In the genomic region with DNA sequence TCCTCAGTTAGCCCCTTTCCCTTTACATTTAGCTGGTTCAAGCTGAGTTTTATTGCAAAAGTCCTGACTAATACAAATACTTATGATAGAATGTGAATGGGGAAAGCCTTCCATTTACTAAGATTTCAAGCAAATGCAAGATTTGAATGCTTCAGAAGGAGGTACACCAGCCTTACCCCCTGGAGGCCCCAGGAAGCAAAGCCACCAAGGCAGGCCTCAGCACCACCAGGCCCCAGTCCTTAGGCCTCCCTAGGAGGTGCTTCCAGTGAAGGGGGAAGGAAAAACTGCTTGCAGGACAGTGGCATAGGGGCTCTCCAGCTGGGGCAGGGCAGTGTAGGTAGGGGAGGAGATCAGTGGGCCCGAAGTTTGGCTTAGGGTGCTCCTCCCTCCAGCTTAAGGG, we compare ENCODE assay signal across 18 cellular contexts. TPM values are rescaled to one million over a fixed set of nuclear protein-coding genes. Genes with fewer than 3 reads are reported as not detected.
DNase-seq lines count a peak whose midpoint lies in the region; ATAC-seq, FAIRE-seq and TF ChIP-seq lines count a peak whose summit lies in the region.
"Had no signal": no experiment of that assay in that cellular context is flagged by ENCODE, and none has a peak within 500 bp of the region (broad histone marks: within the 10 kb centered on the region; RNA-seq: fewer than 3 reads in every experiment).

No MANE protein-coding gene starts in this region.

- no peaks in the 10 kb centered on the region for H3K9me1 ChIP-seq in keratinocyte (ENCODE audit: control insufficient read depth, extremely low read depth, insufficient read depth, low read length)

- DNase-seq in ACHN (peak; percentile 0), GM23338 (ENCODE audit: low spot score) (no peak), GM12878 (ENCODE audit: low read depth, low spot score) (no peak), keratinocyte (ENCODE audit: low read depth, low spot score) (no peak), GOT3 (lab: John Stamatoyannopoulos, UW) (no peak), NCI-H1930 (lab: John Stamatoyannopoulos, UW) (no peak)
- no peak for DNase-seq in stimulated activated naive B cell treated with anti-CD40 and anti-IgM and Interleukin-4, amounts not matched to agents 10 μg/mL and 1 μg/mL and 100 μg/mL, for 72 hours
- DNase-seq: activated naive CD4-positive, alpha-beta T cell treated with anti-CD3 and anti-CD28 coated beads, Interleukin-2, amount 50 U/mL, for 16 hours; aorta; caudate nucleus; dermis blood vessel endothelial cell; foreskin melanocyte; immature natural killer cell; NCI-H1105 treated with DMSO at 0.1 percent for 48 hours; NCI-H524 had no signal

- TF ChIP-seq EP300 in GM12878 (IDR thresholded peaks at IDR 0.05; ENCODE audit: borderline replicate concordance in 1 of 2, control insufficient read depth in 1 of 2, low read depth in 2 of 2, low read length in 2 of 2), result no peak

- dilution Hi-C loops in keratinocyte (cut with MboI; ENCODE audit: extremely low pct_ligation_motif_present, low sequenced_read_pairs), result no loop called here

- POLR2A ChIA-PET in GM12878 (lab: Charles Lee), result interaction anchor here (0.5 to 0.9 kb wide), 2 partner anchors 9 to 13 kb away, joined by 4 to 10 read pairs; no protein-coding TSS in a partner anchor

- in situ Hi-C loops in ACHN (cut with HindIII; ENCODE audit: low pct_ligation_motif_present, low pct_unique_long_range_greater_than_20kb, low sequenced_read_pairs), result no loop called here
- in situ Hi-C loops in GM12878 (cut with MboI), result loop anchor here (25.0 kb wide), 1 partner anchor 238 kb away; no protein-coding TSS in a partner anchor

- no peaks in the 10 kb centered on the region for H4K20me1 ChIP-seq in GM23338 (replicated peaks; ENCODE audit: insufficient read depth)
- no peaks in the 10 kb centered on the region for H4K20me1 ChIP-seq in GM12878 (ENCODE audit: control insufficient read depth, insufficient read depth)
- no peaks in the 10 kb centered on the region for H4K20me1 ChIP-seq in keratinocyte (ENCODE audit: control insufficient read depth, extremely low read depth, insufficient read depth, low read length)

- peaks cover 11% of the 10 kb centered on the region for H3K79me2 ChIP-seq in GM23338 (replicated peaks; ENCODE audit: insufficient read depth)
- no peaks in the 10 kb centered on the region for H3K79me2 ChIP-seq in GM12878 (ENCODE audit: control insufficient read depth, insufficient read depth, low read length)
- H3K79me2 ChIP-seq in keratinocyte (ENCODE audit: control insufficient read depth, insufficient read depth, low read length), result no peaks in the 10 kb centered on the region

- BruUV-seq in GM12878 (replicated peaks; lab: Mats Ljungman, UMichigan), result no TSS peak

- no peak for TF ChIP-seq CTCF in GM23338 (conservative IDR thresholded peaks at IDR 0.05; ENCODE audit: low read depth in 2 of 2)
- TF ChIP-seq CTCF in GM12878 (IDR thresholded peaks at IDR 0.05 in 2 of 3, conservative IDR thresholded peaks at IDR 0.05 in 1 of 3; ENCODE audit: control insufficient read depth in 2 of 3, extremely low read depth in 1 of 3, insufficient read depth in 1 of 3, low read depth in 3 of 3, low read length in 3 of 3), result no peak
- TF ChIP-seq CTCF in keratinocyte (optimal IDR thresholded peaks at IDR 0.05 in 1 of 3, IDR thresholded peaks at IDR 0.05 in 1 of 3, conservative IDR thresholded peaks at IDR 0.05 in 1 of 3; ENCODE audit: extremely low read depth in 1 of 3, insufficient read depth in 2 of 3, low read length in 3 of 3), result no peak

- H3K9ac ChIP-seq in GM12878 (ENCODE audit: control insufficient read depth, insufficient read depth, low read length), result no peak overlapping the region
- H3K9ac ChIP-seq in keratinocyte (ENCODE audit: control insufficient read depth, extremely low read depth, insufficient read depth, low read length), result peak overlapping the region; percentile 19

- no peaks in the 10 kb centered on the region for H3K9me3 Mint-ChIP-seq in GM23338
- no peaks in the 10 kb centered on the region for H3K9me3 Mint-ChIP-seq in stimulated activated naive B cell treated with anti-CD40 and anti-IgM and Interleukin-4, amounts not matched to agents 10 μg/mL and 1 μg/mL and 100 μg/mL, for 72 hours
- H3K9me3 Mint-ChIP-seq: immature natural killer cell had no signal

- H3F3A ChIP-seq in GM23338 (replicated peaks; ENCODE audit: low read depth), result no peaks in the 10 kb centered on the region

- no peaks in the 10 kb centered on the region for H3K9me3 ChIP-seq in GM12878 (replicated peaks; ENCODE audit: control insufficient read depth, insufficient read depth, low read length)
- no peaks in the 10 kb centered on the region for H3K9me3 ChIP-seq in keratinocyte (ENCODE audit: control insufficient read depth, low read depth, low read length)
- H3K9me3 ChIP-seq: right atrium auricular region had no signal

- H3K36me3 Mint-ChIP-seq in GM23338 (ENCODE audit: low read depth), result no peaks in the 10 kb centered on the region
- H3K36me3 Mint-ChIP-seq in stimulated activated naive B cell treated with anti-CD40 and anti-IgM and Interleukin-4, amounts not matched to agents 10 μg/mL and 1 μg/mL and 100 μg/mL, for 72 hours, result peaks cover 5 to 6% of the 10 kb centered on the region in 2 donors
- H3K36me3 Mint-ChIP-seq: immature natural killer cell had no signal

- H3K36me3 ChIP-seq in GM23338 (ENCODE audit: insufficient read depth) (no peaks in the 10 kb centered on the region), GM12878 (ENCODE audit: control insufficient read depth in 2 of 2, insufficient read depth in 2 of 2, low read length in 1 of 2) (no peaks in the 10 kb centered on the region), keratinocyte (ENCODE audit: control insufficient read depth in 2 of 2, extremely low read depth in 1 of 2, insufficient read depth in 2 of 2, low read length in 2 of 2) (no peaks in the 10 kb centered on the region)
- H3K36me3 ChIP-seq: right atrium auricular region had no signal

- TF ChIP-seq RAD21 in GM12878 (IDR thresholded peaks at IDR 0.05; ENCODE audit: insufficient read depth, low read depth, low read length), result no peak

- H3K4me2 ChIP-seq in GM23338 (no peak overlapping the region), GM12878 (ENCODE audit: control insufficient read depth, insufficient read depth) (no peak overlapping the region), keratinocyte (ENCODE audit: control insufficient read depth, extremely low read depth, insufficient read depth, low read depth, low read length) (no peak overlapping the region)
- H3K4me2 ChIP-seq: hepatocyte had no signal

- peak overlapping the region; percentile 57; the same call in 1 of the 2 replicates for H3K27ac Mint-ChIP-seq in GM23338
- H3K27ac Mint-ChIP-seq in stimulated activated naive B cell treated with anti-CD40 and anti-IgM and Interleukin-4, amounts not matched to agents 10 μg/mL and 1 μg/mL and 100 μg/mL, for 72 hours, result no peak overlapping the region

- H3K9me2 ChIP-seq in GM23338 (ENCODE audit: insufficient read depth), result no peaks in the 10 kb centered on the region

- intact Hi-C loops in GM12878 (cut with micrococcal nuclease; ENCODE audit: unreplicated experiment), result no loop called here

- peaks cover under 1% of the 10 kb centered on the region for H3K27me3 Mint-ChIP-seq in GM23338 (ENCODE audit: insufficient read depth, low read depth, poor library complexity)
- H3K27me3 Mint-ChIP-seq in stimulated activated naive B cell treated with anti-CD40 and anti-IgM and Interleukin-4, amounts not matched to agents 10 μg/mL and 1 μg/mL and 100 μg/mL, for 72 hours, result no peaks in the 10 kb centered on the region

- H2AFZ ChIP-seq in GM23338 (no peak overlapping the region), GM12878 (ENCODE audit: control insufficient read depth, low read depth, low read length) (peak overlapping the region; percentile 39), keratinocyte (ENCODE audit: control insufficient read depth, low read length) (peak overlapping the region; percentile 16)
- H2AFZ ChIP-seq: hepatocyte had no signal

- RAD21 ChIA-PET in GM12878 (lab: Charles Lee; ENCODE audit: unreplicated experiment), result interaction anchor here (0.5 to 1.5 kb wide), 3 partner anchors 8 to 327 kb away, joined by 3 to 4 read pairs (median 3); no protein-coding TSS in a partner anchor

- CTCF ChIA-PET in GM12878 (lab: Yijun Ruan, JAX), result interaction anchor here (0.6 to 1.3 kb wide), 3 partner anchors 10 to 89 kb away, joined by 3 read pairs; no protein-coding TSS in a partner anchor

- no peak overlapping the region for H3K4me3 ChIP-seq in GM23338
- no peak overlapping the region for H3K4me3 ChIP-seq in GM12878
- H3K4me3 ChIP-seq in keratinocyte (ENCODE audit: control insufficient read depth in 2 of 3, extremely low read depth in 1 of 3, insufficient read depth in 2 of 3, low read depth in 1 of 3, low read length in 3 of 3), result no peak overlapping the region
- H3K4me3 ChIP-seq: hepatocyte, right atrium auricular region had no signal

- ATAC-seq in GM23338 (no peak), GM12878 (peak; percentile 56)
- ATAC-seq in stimulated activated naive B cell treated with anti-CD40 and anti-IgM and Interleukin-4, amounts not matched to agents 10 μg/mL and 1 μg/mL and 100 μg/mL, for 72 hours (replicated peaks), result no peak

- H3K27me3 ChIP-seq in GM23338 (ENCODE audit: insufficient read depth), result no peaks in the 10 kb centered on the region
- H3K27me3 ChIP-seq in GM12878 (replicated peaks in 1 of 2; ENCODE audit: control insufficient read depth in 2 of 2, insufficient read depth in 2 of 2, low read length in 1 of 2), result no peaks in the 10 kb centered on the region
- no peaks in the 10 kb centered on the region for H3K27me3 ChIP-seq in keratinocyte (ENCODE audit: control insufficient read depth, extremely low read depth, insufficient read depth, low read length)
- H3K27me3 ChIP-seq: hepatocyte, right atrium auricular region had no signal

- FAIRE-seq in GM12878 (lab: Jason Lieb, UNC) (no peak), keratinocyte (lab: Jason Lieb, UNC) (no peak)

- no peak overlapping the region for H3K4me3 Mint-ChIP-seq in GM23338
- H3K4me3 Mint-ChIP-seq in stimulated activated naive B cell treated with anti-CD40 and anti-IgM and Interleukin-4, amounts not matched to agents 10 μg/mL and 1 μg/mL and 100 μg/mL, for 72 hours, result no peak overlapping the region
- H3K4me3 Mint-ChIP-seq: immature natural killer cell had no signal

- H3K27ac ChIP-seq in GM23338 (ENCODE audit: low read depth) (no peak overlapping the region), GM12878 (ENCODE audit: control insufficient read depth, insufficient read depth) (no peak overlapping the region; the same call in 1 of the 2 replicates), keratinocyte (ENCODE audit: control insufficient read depth, insufficient read depth, low read length) (peak overlapping the region; percentile 75)
- H3K27ac ChIP-seq: hepatocyte, HL-60, right atrium auricular region had no signal

- 61% methylated on average over 1 of the region's 1 CpG for WGBS in GM12878 (ENCODE audit: insufficient coverage, insufficient replicate concordance, low lambda C conversion rate, missing lambda C conversion rate)

- SMC1A ChIA-PET in GM12878 (lab: Charles Lee; ENCODE audit: uncharacterized antibody, unreplicated experiment), result interaction anchor here (1.8 to 3.3 kb wide), 2 partner anchors 8 to 11 kb away, joined by 10 to 11 read pairs; no protein-coding TSS in a partner anchor

- no peak for TF ChIP-seq POLR2A in GM12878 (IDR thresholded peaks at IDR 0.05; ENCODE audit: low read depth, low read length)

- H3K4me1 ChIP-seq in GM23338 (ENCODE audit: insufficient read depth), result peaks cover 4% of the 10 kb centered on the region; the same call in 1 of the 2 replicates
- H3K4me1 ChIP-seq in GM12878 (ENCODE audit: control insufficient read depth, insufficient read depth, low read length), result peaks cover 6% of the 10 kb centered on the region
- peaks cover 22% of the 10 kb centered on the region for H3K4me1 ChIP-seq in keratinocyte (ENCODE audit: control insufficient read depth, extremely low read depth, insufficient read depth, low read length)

- peaks cover 4% of the 10 kb centered on the region for H3K4me1 Mint-ChIP-seq in GM23338
- H3K4me1 Mint-ChIP-seq in stimulated activated naive B cell treated with anti-CD40 and anti-IgM and Interleukin-4, amounts not matched to agents 10 μg/mL and 1 μg/mL and 100 μg/mL, for 72 hours, result peaks cover 10 to 17% of the 10 kb centered on the region in 2 donors

RNA-seq across cellular contexts. Expression of gene PRPSAP2, which starts 7.3 kb away (rescaled TPM):
- 54.4 and 55.4 TPM in 2 replicates for total RNA-seq in GM23338 (2014; rRNA removed; shearing (Covaris generic))
- 32.3 and 34.6 TPM in 2 replicates for polyA plus RNA-seq in GM23338 (2016; fragmentation: Nextera tagmentation; extraction: Ambion mirVana)
- 138 and 141 TPM in 2 replicates for total RNA-seq in GM12878 (2013; cell fraction: nucleolus; rRNA removed)
- 96.8 and 113 TPM in 2 replicates for total RNA-seq in GM12878 (2014; rRNA removed)
- total RNA-seq in GM12878 (2014; rRNA removed; fragmentation: Illumina TruSeq; extraction: Trizol), result 82.4 and 83.5 TPM in 2 replicates
- total RNA-seq in GM12878 (2021), result 62.8 and 66.6 TPM in 2 replicates
- polyA plus RNA-seq in GM12878 (2011; ENCODE audit: low read depth), result 43.0 TPM
- polyA plus RNA-seq in GM12878 (2011; rRNA removed), result 102 and 157 TPM in 2 replicates
- 63.2 and 70.0 TPM in 2 replicates for polyA plus RNA-seq in GM12878 (2011; cell fraction: cytosol; rRNA removed)
- 46.5 and 48.6 TPM in 2 replicates for polyA plus RNA-seq in GM12878 (2011; cell fraction: nucleus; rRNA removed)
- polyA plus RNA-seq in GM12878 (2012), result 52.2 and 61.1 TPM in 2 replicates
- 84.0 and 109 TPM in 2 replicates for polyA plus RNA-seq in GM12878 (2014; fragmentation: Illumina TruSeq; extraction: Trizol)
- 10 to 100 TPM; 33.2 to 57.4 TPM for polyA plus RNA-seq in GM12878 (2014; fragmentation: Nextera tagmentation; extraction: Ambion mirVana)
- polyA plus RNA-seq in GM12878 (2014; rRNA removed), result 72.7 and 82.3 TPM in 2 replicates
- polyA plus RNA-seq in GM12878 (2016; fragmentation: Nextera tagmentation; extraction: Ambion mirVana), result 10 to 100 TPM; 97.7 to 99.9 TPM
- polyA minus RNA-seq in GM12878 (2011; rRNA and poly(A)+ RNA removed), result 102 and 122 TPM in 2 replicates
- polyA minus RNA-seq in GM12878 (2011; cell fraction: cytosol; rRNA and poly(A)+ RNA removed), result 48.9 and 67.8 TPM in 2 replicates
- polyA minus RNA-seq in GM12878 (2011; cell fraction: nucleus; rRNA and poly(A)+ RNA removed), result 43.5 and 48.1 TPM in 2 replicates
- polyA plus RNA-seq in keratinocyte, result 26.3 to 39.1 TPM (median 27.2 TPM) in 3 replicates
- polyA plus RNA-seq in keratinocyte (2011; ENCODE audit: low read depth), result 18.8 TPM
- 19.6 and 36.4 TPM in 2 replicates for polyA plus RNA-seq in keratinocyte (2011; cell fraction: cytosol; rRNA removed)
- polyA plus RNA-seq in keratinocyte (2011; cell fraction: nucleus; rRNA removed), result 29.6 and 38.0 TPM in 2 replicates
- 17.7 and 20.5 TPM in 2 replicates for polyA plus RNA-seq in keratinocyte (2012; ENCODE audit: low replicate concordance)
- polyA minus RNA-seq in keratinocyte, result 14.0 to 29.9 TPM (median 23.1 TPM) in 3 replicates
- 24.7 TPM for polyA minus RNA-seq in keratinocyte (2011; cell fraction: cytosol; rRNA and poly(A)+ RNA removed)
- polyA minus RNA-seq in keratinocyte (2011; cell fraction: nucleus; rRNA and poly(A)+ RNA removed), result 17.4 and 32.7 TPM in 2 replicates
